In the genomic region with DNA sequence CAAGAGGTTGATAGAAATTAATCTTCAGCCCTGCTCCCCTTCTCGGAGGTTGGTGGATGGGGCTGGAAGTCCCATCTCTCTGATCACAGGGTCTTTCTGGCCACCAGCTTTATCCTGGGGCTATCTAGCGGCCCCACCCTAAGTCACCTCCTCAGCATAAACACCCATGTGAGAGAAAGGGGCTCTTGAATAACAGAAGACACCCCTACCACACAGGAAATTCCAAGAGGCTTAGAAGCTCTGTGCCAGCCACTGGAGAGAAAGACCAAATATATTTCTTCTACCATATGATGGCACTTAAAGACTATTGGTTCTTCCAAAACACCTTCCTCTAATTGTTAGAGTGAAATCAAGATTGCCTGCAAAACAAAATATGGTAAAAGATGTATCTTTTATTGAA, we compare ENCODE assay signal across 30 cellular contexts.
"Had no signal": no experiment of that assay in that cellular context is flagged by ENCODE, and none has a peak within 500 bp of the region (broad histone marks: within the 10 kb centered on the region; RNA-seq: fewer than 3 reads in every experiment).

No MANE protein-coding gene starts in this region.

- H3K9me3 ChIP-seq: ascending aorta, breast epithelium, esophagus muscularis mucosa, gastrocnemius medialis had no signal

- H3K4me3 Mint-ChIP-seq: activated CD4-positive, alpha-beta memory T cell treated with anti-CD3 and anti-CD28 coated beads for 36 hours; activated CD4-positive, alpha-beta T cell treated with anti-CD3 and anti-CD28 coated beads for 36 hours; activated CD4-positive, alpha-beta T cell treated with anti-CD3 and anti-CD28 coated beads, Interleukin-2, amount 10 ng/mL, durations not matched to agents 24 days and 14 days; activated CD8-positive, alpha-beta memory T cell treated with anti-CD3 and anti-CD28 coated beads, Interleukin-2, amount 10 ng/mL, durations not matched to agents 7 days and 5 days; activated CD8-positive, alpha-beta T cell treated with anti-CD3 and anti-CD28 coated beads, Interleukin-2, amount 10 ng/mL, durations not matched to agents 7 days and 5 days; activated naive CD4-positive, alpha-beta T cell treated with anti-CD3 and anti-CD28 coated beads, Interleukin-2, amount 10 ng/mL, durations not matched to agents 7 days and 5 days; activated naive CD8-positive, alpha-beta T cell treated with anti-CD3 and anti-CD28 coated beads, Interleukin-2, amount 10 ng/mL, durations not matched to agents 7 days and 5 days; activated T-cell treated with anti-CD3 and anti-CD28 coated beads, Interleukin-2, amount 50 U/mL, for 72 hours; dendritic cell treated with granulocyte-macrophage colony-stimulating factor and Interleukin-4, amounts not matched to agents 40 ng/mL and 50 ng/mL, for 4 days had no signal

- H3K9me3 Mint-ChIP-seq: activated CD4-positive, alpha-beta memory T cell treated with anti-CD3 and anti-CD28 coated beads for 36 hours; activated CD4-positive, alpha-beta T cell treated with anti-CD3 and anti-CD28 coated beads, Interleukin-2, amount 10 ng/mL, durations not matched to agents 24 days and 14 days; activated naive CD4-positive, alpha-beta T cell treated with anti-CD3 and anti-CD28 coated beads, Interleukin-2, amount 10 ng/mL, durations not matched to agents 7 days and 5 days; activated naive CD8-positive, alpha-beta T cell treated with anti-CD3 and anti-CD28 coated beads, Interleukin-2, amount 10 ng/mL, durations not matched to agents 7 days and 5 days; activated T-cell treated with anti-CD3 and anti-CD28 coated beads, Interleukin-2, amount 50 U/mL, for 72 hours; dendritic cell treated with granulocyte-macrophage colony-stimulating factor and Interleukin-4, amounts not matched to agents 40 ng/mL and 50 ng/mL, for 4 days had no signal

- H3K36me3 ChIP-seq: ascending aorta, breast epithelium, cardiac muscle cell, esophagus muscularis mucosa, gastrocnemius medialis had no signal

- DNase-seq: activated CD4-positive, alpha-beta memory T cell treated with anti-CD3 and anti-CD28 coated beads for 36 hours; activated CD4-positive, alpha-beta T cell treated with anti-CD3 and anti-CD28 coated beads for 36 hours; activated CD4-positive, alpha-beta T cell treated with anti-CD3 and anti-CD28 coated beads, Interleukin-2, amount 10 ng/mL, durations not matched to agents 24 days and 14 days; activated CD4-positive, CD25-positive, alpha-beta regulatory T cell; activated CD4-positive, CD25-positive, alpha-beta regulatory T cell treated with anti-CD3 and anti-CD28 coated beads, Interleukin-2, amount 50 U/mL, for 72 hours; activated CD8-positive, alpha-beta memory T cell treated with anti-CD3 and anti-CD28 coated beads, Interleukin-2, amount 10 ng/mL, durations not matched to agents 7 days and 5 days; activated CD8-positive, alpha-beta memory T cell treated with anti-CD3 and anti-CD28 coated beads, Interleukin-2, amount 50 U/mL, for 4 hours; activated CD8-positive, alpha-beta T cell treated with anti-CD3 and anti-CD28 coated beads, Interleukin-2, amount 10 ng/mL, durations not matched to agents 7 days and 5 days; activated gamma-delta T cell; activated naive CD4-positive, alpha-beta T cell; activated naive CD4-positive, alpha-beta T cell treated with anti-CD3 and anti-CD28 coated beads, Interleukin-2, amount 10 ng/mL, durations not matched to agents 7 days and 5 days; activated naive CD8-positive, alpha-beta T cell treated with anti-CD3 and anti-CD28 coated beads, Interleukin-2, amount 10 ng/mL, durations not matched to agents 7 days and 5 days; activated T-cell treated with anti-CD3 and anti-CD28 coated beads, Interleukin-2, amount 50 U/mL, for 1 hour; activated T-cell treated with anti-CD3 and anti-CD28 coated beads, Interleukin-2, amount 50 U/mL, for 72 hours; central memory CD4-positive, alpha-beta T cell; cerebellar nuclear complex; dorsolateral prefrontal cortex; effector memory CD4-positive, alpha-beta T cell; erythroblast; foreskin keratinocyte; gastrocnemius medialis; T-helper 2 cell had no signal

- H3K4me3 ChIP-seq: ascending aorta, breast epithelium, cardiac muscle cell, coronary artery, dorsolateral prefrontal cortex, esophagus muscularis mucosa, gastrocnemius medialis had no signal

- H3K27ac ChIP-seq: ascending aorta, breast epithelium, cardiac muscle cell, coronary artery, dorsolateral prefrontal cortex, esophagus muscularis mucosa, foreskin keratinocyte, gastrocnemius medialis had no signal

- H3K36me3 Mint-ChIP-seq: activated CD4-positive, alpha-beta memory T cell treated with anti-CD3 and anti-CD28 coated beads for 36 hours; activated CD8-positive, alpha-beta memory T cell treated with anti-CD3 and anti-CD28 coated beads, Interleukin-2, amount 10 ng/mL, durations not matched to agents 7 days and 5 days; activated naive CD4-positive, alpha-beta T cell treated with anti-CD3 and anti-CD28 coated beads, Interleukin-2, amount 10 ng/mL, durations not matched to agents 7 days and 5 days; activated naive CD8-positive, alpha-beta T cell treated with anti-CD3 and anti-CD28 coated beads, Interleukin-2, amount 10 ng/mL, durations not matched to agents 7 days and 5 days; brain had no signal

- H3K27ac Mint-ChIP-seq: activated CD4-positive, alpha-beta memory T cell treated with anti-CD3 and anti-CD28 coated beads for 36 hours; activated CD4-positive, alpha-beta T cell treated with anti-CD3 and anti-CD28 coated beads for 36 hours; activated CD4-positive, alpha-beta T cell treated with anti-CD3 and anti-CD28 coated beads, Interleukin-2, amount 10 ng/mL, durations not matched to agents 24 days and 14 days; activated CD8-positive, alpha-beta memory T cell treated with anti-CD3 and anti-CD28 coated beads, Interleukin-2, amount 10 ng/mL, durations not matched to agents 7 days and 5 days; activated CD8-positive, alpha-beta T cell treated with anti-CD3 and anti-CD28 coated beads, Interleukin-2, amount 10 ng/mL, durations not matched to agents 7 days and 5 days; activated naive CD4-positive, alpha-beta T cell treated with anti-CD3 and anti-CD28 coated beads, Interleukin-2, amount 10 ng/mL, durations not matched to agents 7 days and 5 days; activated naive CD4-positive, alpha-beta T cell treated with anti-CD3 and anti-CD28 coated beads, Interleukin-2, amount 50 U/mL, for 72 hours; activated naive CD8-positive, alpha-beta T cell treated with anti-CD3 and anti-CD28 coated beads, Interleukin-2, amount 10 ng/mL, durations not matched to agents 7 days and 5 days; activated T-cell treated with anti-CD3 and anti-CD28 coated beads, Interleukin-2, amount 50 U/mL, for 72 hours; dendritic cell treated with granulocyte-macrophage colony-stimulating factor and Interleukin-4, amounts not matched to agents 40 ng/mL and 50 ng/mL, for 4 days had no signal

- H3K27me3 ChIP-seq: ascending aorta, breast epithelium, cardiac muscle cell, foreskin keratinocyte had no signal

- H3K4me1 Mint-ChIP-seq: activated CD8-positive, alpha-beta memory T cell treated with anti-CD3 and anti-CD28 coated beads, Interleukin-2, amount 10 ng/mL, durations not matched to agents 7 days and 5 days; activated naive CD4-positive, alpha-beta T cell treated with anti-CD3 and anti-CD28 coated beads, Interleukin-2, amount 10 ng/mL, durations not matched to agents 7 days and 5 days; activated naive CD8-positive, alpha-beta T cell treated with anti-CD3 and anti-CD28 coated beads, Interleukin-2, amount 10 ng/mL, durations not matched to agents 7 days and 5 days had no signal

- H3K4me1 ChIP-seq: breast epithelium had no signal
